1 cellular context compared by ENCODE assay signal in the genomic region with DNA sequence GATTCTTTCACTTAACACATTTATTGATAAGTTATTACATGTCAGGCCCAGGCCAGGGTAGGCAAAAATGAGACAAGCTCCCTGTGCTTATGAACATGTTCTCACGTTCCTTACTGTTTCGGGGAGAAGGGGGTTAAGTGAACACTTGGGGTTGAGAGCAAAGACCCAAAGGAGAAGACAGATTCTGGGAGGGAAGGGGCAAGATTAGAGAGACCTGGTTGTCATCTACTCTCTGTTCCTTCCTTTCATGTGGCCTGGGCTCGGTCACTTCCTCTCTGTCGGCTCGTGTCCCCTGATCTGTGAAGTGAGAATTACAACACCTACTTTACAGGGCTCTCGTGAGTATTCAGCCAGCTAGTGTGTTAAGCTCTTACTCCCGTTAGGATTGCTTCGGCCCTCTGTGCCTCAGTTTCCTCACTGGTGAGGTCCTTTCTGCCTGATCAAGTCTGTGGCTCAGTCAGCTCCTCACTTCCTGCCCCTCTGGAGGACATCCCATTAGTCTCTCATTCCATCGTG.
TF ChIP-seq lines count a peak whose summit lies in the region.

No MANE protein-coding gene starts in this region.

TF ChIP-seq in GM23338, 12 proteins besides CTCF, POLR2A, EP300 and RAD21 (continued from another document):
- TF ChIP-seq, protein P1, sequence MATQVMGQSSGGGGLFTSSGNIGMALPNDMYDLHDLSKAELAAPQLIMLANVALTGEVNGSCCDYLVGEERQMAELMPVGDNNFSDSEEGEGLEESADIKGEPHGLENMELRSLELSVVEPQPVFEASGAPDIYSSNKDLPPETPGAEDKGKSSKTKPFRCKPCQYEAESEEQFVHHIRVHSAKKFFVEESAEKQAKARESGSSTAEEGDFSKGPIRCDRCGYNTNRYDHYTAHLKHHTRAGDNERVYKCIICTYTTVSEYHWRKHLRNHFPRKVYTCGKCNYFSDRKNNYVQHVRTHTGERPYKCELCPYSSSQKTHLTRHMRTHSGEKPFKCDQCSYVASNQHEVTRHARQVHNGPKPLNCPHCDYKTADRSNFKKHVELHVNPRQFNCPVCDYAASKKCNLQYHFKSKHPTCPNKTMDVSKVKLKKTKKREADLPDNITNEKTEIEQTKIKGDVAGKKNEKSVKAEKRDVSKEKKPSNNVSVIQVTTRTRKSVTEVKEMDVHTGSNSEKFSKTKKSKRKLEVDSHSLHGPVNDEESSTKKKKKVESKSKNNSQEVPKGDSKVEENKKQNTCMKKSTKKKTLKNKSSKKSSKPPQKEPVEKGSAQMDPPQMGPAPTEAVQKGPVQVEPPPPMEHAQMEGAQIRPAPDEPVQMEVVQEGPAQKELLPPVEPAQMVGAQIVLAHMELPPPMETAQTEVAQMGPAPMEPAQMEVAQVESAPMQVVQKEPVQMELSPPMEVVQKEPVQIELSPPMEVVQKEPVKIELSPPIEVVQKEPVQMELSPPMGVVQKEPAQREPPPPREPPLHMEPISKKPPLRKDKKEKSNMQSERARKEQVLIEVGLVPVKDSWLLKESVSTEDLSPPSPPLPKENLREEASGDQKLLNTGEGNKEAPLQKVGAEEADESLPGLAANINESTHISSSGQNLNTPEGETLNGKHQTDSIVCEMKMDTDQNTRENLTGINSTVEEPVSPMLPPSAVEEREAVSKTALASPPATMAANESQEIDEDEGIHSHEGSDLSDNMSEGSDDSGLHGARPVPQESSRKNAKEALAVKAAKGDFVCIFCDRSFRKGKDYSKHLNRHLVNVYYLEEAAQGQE (IDR thresholded peaks at IDR 0.05; ENCODE audit: unreplicated experiment), result no peak
- TF ChIP-seq STAT1 (IDR thresholded peaks at IDR 0.05; ENCODE audit: unreplicated experiment), result no peak
